In genomic region chr7:143257501-143257900, GRCh38 we compare ENCODE assay signal across 2 cellular contexts.
A peak's percentile ranks its signal among the peaks of the same experiment; 100 is the strongest.
TF ChIP-seq lines count a peak whose summit lies in the region.

No MANE protein-coding gene starts in this region.

TF ChIP-seq in HCT116, 20 proteins besides CTCF, POLR2A, EP300 and RAD21:
- TF ChIP-seq ZBTB33 (IDR thresholded peaks at IDR 0.05; ENCODE audit: extremely low read depth, insufficient replicate concordance, low read length) (no peak), POLR2AphosphoS5 (IDR thresholded peaks at IDR 0.05; ENCODE audit: low read depth, low read length) (no peak), ATF3 (IDR thresholded peaks at IDR 0.05) (no peak), FOSL1 (IDR thresholded peaks at IDR 0.05; ENCODE audit: low read depth) (peak; percentile 48), EZH2 (IDR thresholded peaks at IDR 0.05) (no peak), MAX (IDR thresholded peaks at IDR 0.05) (no peak), EGR1 (IDR thresholded peaks at IDR 0.05; ENCODE audit: low read depth) (no peak), ELF1 (IDR thresholded peaks at IDR 0.05; ENCODE audit: borderline replicate concordance, low read depth) (no peak), SRF (IDR thresholded peaks at IDR 0.05; ENCODE audit: low read depth) (no peak), ZNF274 (IDR thresholded peaks at IDR 0.05; ENCODE audit: low read depth, low read length) (no peak), EZH2phosphoT487 (IDR thresholded peaks at IDR 0.05; ENCODE audit: borderline replicate concordance) (no peak), YY1 (IDR thresholded peaks at IDR 0.05; ENCODE audit: extremely low read depth, insufficient replicate concordance, low read depth, low read length) (no peak), ZFX (IDR thresholded peaks at IDR 0.05) (no peak), CBX3 (IDR thresholded peaks at IDR 0.05; ENCODE audit: low read depth) (peak; percentile 18; the same call in 1 of the 2 replicates), SIN3A (IDR thresholded peaks at IDR 0.05; ENCODE audit: low read depth) (no peak), CEBPB (IDR thresholded peaks at IDR 0.05; ENCODE audit: low read depth) (no peak), SP1 (IDR thresholded peaks at IDR 0.05; ENCODE audit: low read depth) (no peak), JUND (IDR thresholded peaks at IDR 0.05) (peak; percentile 34; the same call in 1 of the 2 replicates), TCF7L2 (IDR thresholded peaks at IDR 0.05; ENCODE audit: borderline replicate concordance, extremely low read depth, insufficient read depth, insufficient read length) (peak; percentile 35)
- TF ChIP-seq, protein P1, sequence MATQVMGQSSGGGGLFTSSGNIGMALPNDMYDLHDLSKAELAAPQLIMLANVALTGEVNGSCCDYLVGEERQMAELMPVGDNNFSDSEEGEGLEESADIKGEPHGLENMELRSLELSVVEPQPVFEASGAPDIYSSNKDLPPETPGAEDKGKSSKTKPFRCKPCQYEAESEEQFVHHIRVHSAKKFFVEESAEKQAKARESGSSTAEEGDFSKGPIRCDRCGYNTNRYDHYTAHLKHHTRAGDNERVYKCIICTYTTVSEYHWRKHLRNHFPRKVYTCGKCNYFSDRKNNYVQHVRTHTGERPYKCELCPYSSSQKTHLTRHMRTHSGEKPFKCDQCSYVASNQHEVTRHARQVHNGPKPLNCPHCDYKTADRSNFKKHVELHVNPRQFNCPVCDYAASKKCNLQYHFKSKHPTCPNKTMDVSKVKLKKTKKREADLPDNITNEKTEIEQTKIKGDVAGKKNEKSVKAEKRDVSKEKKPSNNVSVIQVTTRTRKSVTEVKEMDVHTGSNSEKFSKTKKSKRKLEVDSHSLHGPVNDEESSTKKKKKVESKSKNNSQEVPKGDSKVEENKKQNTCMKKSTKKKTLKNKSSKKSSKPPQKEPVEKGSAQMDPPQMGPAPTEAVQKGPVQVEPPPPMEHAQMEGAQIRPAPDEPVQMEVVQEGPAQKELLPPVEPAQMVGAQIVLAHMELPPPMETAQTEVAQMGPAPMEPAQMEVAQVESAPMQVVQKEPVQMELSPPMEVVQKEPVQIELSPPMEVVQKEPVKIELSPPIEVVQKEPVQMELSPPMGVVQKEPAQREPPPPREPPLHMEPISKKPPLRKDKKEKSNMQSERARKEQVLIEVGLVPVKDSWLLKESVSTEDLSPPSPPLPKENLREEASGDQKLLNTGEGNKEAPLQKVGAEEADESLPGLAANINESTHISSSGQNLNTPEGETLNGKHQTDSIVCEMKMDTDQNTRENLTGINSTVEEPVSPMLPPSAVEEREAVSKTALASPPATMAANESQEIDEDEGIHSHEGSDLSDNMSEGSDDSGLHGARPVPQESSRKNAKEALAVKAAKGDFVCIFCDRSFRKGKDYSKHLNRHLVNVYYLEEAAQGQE (IDR thresholded peaks at IDR 0.05; ENCODE audit: low read depth), result no peak

TF ChIP-seq in K562, 482 proteins besides CTCF, POLR2A, EP300 and RAD21 (continues in another document):
- no peak for TF ChIP-seq PML (IDR thresholded peaks at IDR 0.05; ENCODE audit: low read length)
- TF ChIP-seq, protein P2, sequence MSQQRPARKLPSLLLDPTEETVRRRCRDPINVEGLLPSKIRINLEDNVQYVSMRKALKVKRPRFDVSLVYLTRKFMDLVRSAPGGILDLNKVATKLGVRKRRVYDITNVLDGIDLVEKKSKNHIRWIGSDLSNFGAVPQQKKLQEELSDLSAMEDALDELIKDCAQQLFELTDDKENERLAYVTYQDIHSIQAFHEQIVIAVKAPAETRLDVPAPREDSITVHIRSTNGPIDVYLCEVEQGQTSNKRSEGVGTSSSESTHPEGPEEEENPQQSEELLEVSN (IDR thresholded peaks at IDR 0.05; ENCODE audit: borderline replicate concordance in 1 of 2, extremely low read depth in 1 of 2, insufficient read depth in 1 of 2, insufficient read length in 1 of 2, low read depth in 1 of 2, low read length in 1 of 2, poor library complexity in 1 of 2, severe bottlenecking in 1 of 2), result no peak
- TF ChIP-seq ILF3 (IDR thresholded peaks at IDR 0.05; ENCODE audit: borderline replicate concordance), result no peak
- no peak for TF ChIP-seq ARID1B (IDR thresholded peaks at IDR 0.05)
- no peak for TF ChIP-seq FIP1L1 (IDR thresholded peaks at IDR 0.05; ENCODE audit: low read depth, low read length, poor library complexity, severe bottlenecking)
- TF ChIP-seq, protein P3, sequence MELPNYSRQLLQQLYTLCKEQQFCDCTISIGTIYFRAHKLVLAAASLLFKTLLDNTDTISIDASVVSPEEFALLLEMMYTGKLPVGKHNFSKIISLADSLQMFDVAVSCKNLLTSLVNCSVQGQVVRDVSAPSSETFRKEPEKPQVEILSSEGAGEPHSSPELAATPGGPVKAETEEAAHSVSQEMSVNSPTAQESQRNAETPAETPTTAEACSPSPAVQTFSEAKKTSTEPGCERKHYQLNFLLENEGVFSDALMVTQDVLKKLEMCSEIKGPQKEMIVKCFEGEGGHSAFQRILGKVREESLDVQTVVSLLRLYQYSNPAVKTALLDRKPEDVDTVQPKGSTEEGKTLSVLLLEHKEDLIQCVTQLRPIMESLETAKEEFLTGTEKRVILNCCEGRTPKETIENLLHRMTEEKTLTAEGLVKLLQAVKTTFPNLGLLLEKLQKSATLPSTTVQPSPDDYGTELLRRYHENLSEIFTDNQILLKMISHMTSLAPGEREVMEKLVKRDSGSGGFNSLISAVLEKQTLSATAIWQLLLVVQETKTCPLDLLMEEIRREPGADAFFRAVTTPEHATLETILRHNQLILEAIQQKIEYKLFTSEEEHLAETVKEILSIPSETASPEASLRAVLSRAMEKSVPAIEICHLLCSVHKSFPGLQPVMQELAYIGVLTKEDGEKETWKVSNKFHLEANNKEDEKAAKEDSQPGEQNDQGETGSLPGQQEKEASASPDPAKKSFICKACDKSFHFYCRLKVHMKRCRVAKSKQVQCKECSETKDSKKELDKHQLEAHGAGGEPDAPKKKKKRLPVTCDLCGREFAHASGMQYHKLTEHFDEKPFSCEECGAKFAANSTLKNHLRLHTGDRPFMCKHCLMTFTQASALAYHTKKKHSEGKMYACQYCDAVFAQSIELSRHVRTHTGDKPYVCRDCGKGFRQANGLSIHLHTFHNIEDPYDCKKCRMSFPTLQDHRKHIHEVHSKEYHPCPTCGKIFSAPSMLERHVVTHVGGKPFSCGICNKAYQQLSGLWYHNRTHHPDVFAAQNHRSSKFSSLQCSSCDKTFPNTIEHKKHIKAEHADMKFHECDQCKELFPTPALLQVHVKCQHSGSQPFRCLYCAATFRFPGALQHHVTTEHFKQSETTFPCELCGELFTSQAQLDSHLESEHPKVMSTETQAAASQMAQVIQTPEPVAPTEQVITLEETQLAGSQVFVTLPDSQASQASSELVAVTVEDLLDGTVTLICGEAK (IDR thresholded peaks at IDR 0.05), result peak; percentile 87
- TF ChIP-seq, protein P3 (CRISPR knock-in tag; IDR thresholded peaks at IDR 0.05), result peak; percentile 74; the same call in 1 of the 2 replicates
- TF ChIP-seq ZNF174 (CRISPR knock-in tag; IDR thresholded peaks at IDR 0.05), result no peak
- no peak for TF ChIP-seq MTA2 (IDR thresholded peaks at IDR 0.05; ENCODE audit: low read depth)
- TF ChIP-seq CUX1 (CRISPR knock-in tag; IDR thresholded peaks at IDR 0.05), result 0 out of 2 replicates have a peak, but pooled peaks have one; percentile 20
- 0 out of 2 replicates have a peak, but pooled peaks have one; percentile 8 for TF ChIP-seq RFX5 (IDR thresholded peaks at IDR 0.05; ENCODE audit: low read depth, low read length)
- no peak for TF ChIP-seq ZNF165 (CRISPR knock-in tag; IDR thresholded peaks at IDR 0.05; ENCODE audit: borderline replicate concordance)
- no peak for TF ChIP-seq MXD1 (CRISPR knock-in tag; IDR thresholded peaks at IDR 0.05; ENCODE audit: borderline replicate concordance, poor library complexity, severe bottlenecking)
- no peak for TF ChIP-seq ZNF232 (CRISPR knock-in tag; IDR thresholded peaks at IDR 0.05)
- TF ChIP-seq ZNF197 (CRISPR knock-in tag; IDR thresholded peaks at IDR 0.05; ENCODE audit: low read depth), result 0 out of 2 replicates have a peak, but pooled peaks have one; percentile 64
- TF ChIP-seq NBN (IDR thresholded peaks at IDR 0.05; ENCODE audit: low read depth), result no peak
- no peak for TF ChIP-seq ZNF586 (CRISPR knock-in tag; conservative IDR thresholded peaks at IDR 0.05)
- 0 out of 2 replicates have a peak, but pooled peaks have one; percentile 5 for TF ChIP-seq PPARD (CRISPR knock-in tag; IDR thresholded peaks at IDR 0.05)
- TF ChIP-seq NCOA4 (IDR thresholded peaks at IDR 0.05; ENCODE audit: partially characterized antibody), result no peak
- no peak for TF ChIP-seq NFATC3 (IDR thresholded peaks at IDR 0.05)
- TF ChIP-seq PKNOX1 (IDR thresholded peaks at IDR 0.05), result 0 out of 2 replicates have a peak, but pooled peaks have one; percentile 6
- peak; percentile 76 for TF ChIP-seq FOSL1 (tag; conservative IDR thresholded peaks at IDR 0.05)
- no peak for TF ChIP-seq KDM2B (CRISPR knock-in tag; IDR thresholded peaks at IDR 0.05)
- TF ChIP-seq ZKSCAN3 (CRISPR knock-in tag; IDR thresholded peaks at IDR 0.05), result no peak
- no peak for TF ChIP-seq BDP1 (IDR thresholded peaks at IDR 0.05; ENCODE audit: insufficient read depth, insufficient read length)
- no peak for TF ChIP-seq SMARCB1 (IDR thresholded peaks at IDR 0.05; ENCODE audit: insufficient read length, low read depth)
- TF ChIP-seq RCOR1 (IDR thresholded peaks at IDR 0.05; ENCODE audit: borderline replicate concordance in 1 of 2, low read depth in 2 of 2, low read length in 2 of 2), result no peak
- TF ChIP-seq ELF4 (CRISPR knock-in tag; IDR thresholded peaks at IDR 0.05), result no peak
- TF ChIP-seq SMARCE1 (IDR thresholded peaks at IDR 0.05), result no peak
- TF ChIP-seq POLR2H (tag; IDR thresholded peaks at IDR 0.05; ENCODE audit: low read depth), result peak; percentile 45; the same call in 1 of the 2 replicates
- no peak for TF ChIP-seq SRSF1 (IDR thresholded peaks at IDR 0.05; ENCODE audit: low read depth, low read length)
- TF ChIP-seq KLF16 (IDR thresholded peaks at IDR 0.05), result no peak
- TF ChIP-seq FOXA3 (CRISPR knock-in tag; conservative IDR thresholded peaks at IDR 0.05 in 1 of 2, IDR thresholded peaks at IDR 0.05 in 1 of 2), result 0 out of 4 replicates have a peak, but pooled peaks of 1 of the 2 experiments have one; percentile 5
- no peak for TF ChIP-seq ZNF766 (CRISPR knock-in tag; conservative IDR thresholded peaks at IDR 0.05)
